In the genomic region with DNA sequence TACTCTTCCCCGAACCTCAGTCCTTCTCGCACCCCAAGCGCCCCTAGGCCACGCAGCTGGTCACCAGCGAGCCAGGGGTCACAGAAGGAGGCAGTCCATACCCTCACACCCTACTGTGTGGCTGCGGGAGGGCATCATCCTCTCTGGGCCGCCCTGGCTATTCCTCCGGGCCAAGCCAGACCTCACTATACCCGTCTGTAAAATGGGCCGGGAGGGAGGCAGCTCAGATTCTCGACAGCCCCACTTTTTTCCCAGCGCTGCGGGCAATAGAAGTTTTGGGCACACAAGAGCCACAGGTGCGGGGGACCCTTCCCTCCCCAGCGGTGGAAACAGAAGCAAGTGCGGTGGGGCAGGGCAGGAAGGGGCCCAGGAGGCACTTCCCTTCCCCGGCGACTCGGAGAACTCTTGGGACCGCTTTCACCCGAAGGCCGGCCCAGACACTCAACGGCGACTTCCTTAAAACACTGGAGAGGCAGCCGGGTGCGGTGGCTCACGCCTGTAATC, we compare ENCODE assay signal across 9 cellular contexts. TPM values are rescaled to one million over a fixed set of nuclear protein-coding genes. Genes with fewer than 3 reads are reported as not detected.
A peak's percentile ranks its signal among the peaks of the same experiment; 100 is the strongest.
DNase-seq lines count a peak whose midpoint lies in the region; ATAC-seq and TF ChIP-seq lines count a peak whose summit lies in the region.
"Had no signal": no experiment of that assay in that cellular context is flagged by ENCODE, and none has a peak within 500 bp of the region (broad histone marks: within the 10 kb centered on the region; RNA-seq: fewer than 3 reads in every experiment).

No MANE protein-coding gene starts in this region.

- no peak overlapping the region for H4K8ac ChIP-seq in trophoblast cell (ENCODE audit: low read depth, low read length)

- H3K4me3 ChIP-seq in liver (ENCODE audit: low read depth in 1 of 3, low read length in 3 of 3), result peak overlapping the region; percentile 13 to 82 (median 29)
- H3K4me3 ChIP-seq in uterus, result peak overlapping the region in 1 of 2 donors; percentile 60
- H3K4me3 ChIP-seq in trophoblast cell (ENCODE audit: low read depth, low read length), result no peak overlapping the region

- TF ChIP-seq POLR2A in uterus (IDR thresholded peaks at IDR 0.05), result no peak

- H2AK5ac ChIP-seq in trophoblast cell (ENCODE audit: low read length), result no peak overlapping the region

- WGBS in liver, result 77% methylated on average over 27 of the region's 27 CpGs
- no CpG with 5 or more reads among the region's 27 CpGs for WGBS in trophoblast cell (ENCODE audit: extremely low coverage, insufficient coverage, insufficient read length)

- H3K4ac ChIP-seq in trophoblast cell (ENCODE audit: low read depth, low read length), result no peak overlapping the region

- no peak overlapping the region for H4K12ac ChIP-seq in trophoblast cell (ENCODE audit: low read depth, low read length)

- no peak for ATAC-seq in Right ventricle myocardium inferior
- ATAC-seq in left cardiac atrium, result no peak
- no peak for ATAC-seq in activated naive CD4-positive, alpha-beta T cell treated with anti-CD3 and anti-CD28 coated beads, Interleukin-2, amount 50 U/mL, for 72 hours
- ATAC-seq in omental fat pad (ENCODE audit: low FRiP score), result no peak
- ATAC-seq: left lobe of liver had no signal

- no peaks in the 10 kb centered on the region for H3K36me3 ChIP-seq in liver (ENCODE audit: control insufficient read depth in 4 of 4, insufficient read depth in 3 of 4, low read depth in 1 of 4, low read length in 3 of 4)
- H3K36me3 ChIP-seq in uterus, result no peaks in the 10 kb centered on the region
- H3K36me3 ChIP-seq in trophoblast cell (ENCODE audit: control insufficient read depth in 1 of 2, insufficient read depth in 2 of 2, low read length in 2 of 2), result no peaks in the 10 kb centered on the region

- H3K79me1 ChIP-seq in trophoblast cell (ENCODE audit: low read length), result no peaks in the 10 kb centered on the region

- H2AFZ ChIP-seq in trophoblast cell (ENCODE audit: insufficient read depth, low read length, poor library complexity), result no peak overlapping the region

- DNase-seq in Right ventricle myocardium inferior (ENCODE audit: missing footprints), result peak; percentile 86
- DNase-seq in left cardiac atrium, result no peak
- peak in 1 of 2 donors; percentile 65 for DNase-seq in activated naive CD4-positive, alpha-beta T cell treated with anti-CD3 and anti-CD28 coated beads, Interleukin-2, amount 50 U/mL, for 72 hours (ENCODE audit: low spot score in 2 of 2)
- DNase-seq in uterus, result no peak
- DNase-seq in NCI-H510A (lab: John Stamatoyannopoulos, UW), result no peak
- DNase-seq in omental fat pad (ENCODE audit: low spot score), result no peak
- no peak for DNase-seq in trophoblast cell

- peaks cover 6 to 8% of the 10 kb centered on the region in 2 donors for H3K36me3 Mint-ChIP-seq in activated naive CD4-positive, alpha-beta T cell treated with anti-CD3 and anti-CD28 coated beads, Interleukin-2, amount 50 U/mL, for 72 hours

- no peak overlapping the region for H2BK120ac ChIP-seq in trophoblast cell (ENCODE audit: insufficient read depth, low read length, poor library complexity)

- H3K18ac ChIP-seq in trophoblast cell (ENCODE audit: low read length), result no peak overlapping the region

- no peak for TF ChIP-seq CTCF in liver (IDR thresholded peaks at IDR 0.05; ENCODE audit: low read depth, low read length, missing input control)
- TF ChIP-seq CTCF in uterus (IDR thresholded peaks at IDR 0.05), result no peak
- TF ChIP-seq CTCF in omental fat pad (IDR thresholded peaks at IDR 0.05), result no peak

- H3K4me1 ChIP-seq in liver (ENCODE audit: control insufficient read depth in 4 of 4, insufficient read depth in 4 of 4, low read length in 3 of 4) (peaks cover 5 to 19% (median 12%) of the 10 kb centered on the region in 4 donors), uterus (no peaks in the 10 kb centered on the region), trophoblast cell (ENCODE audit: control insufficient read depth in 1 of 2, insufficient read depth in 2 of 2, low read length in 2 of 2) (peaks cover 3 to 9% of the 10 kb centered on the region in 2 experiments)

- no peak overlapping the region for H3K9ac ChIP-seq in liver (ENCODE audit: low read depth in 1 of 2, low read length in 2 of 2)
- H3K9ac ChIP-seq in trophoblast cell (ENCODE audit: low read length), result no peak overlapping the region

- H2BK5ac ChIP-seq in trophoblast cell (ENCODE audit: low read depth, low read length, poor library complexity), result no peak overlapping the region

- H3K79me2 ChIP-seq in trophoblast cell (ENCODE audit: control insufficient read depth, insufficient read depth, low read length, poor library complexity), result no peaks in the 10 kb centered on the region

- H3K27me3 ChIP-seq in liver (ENCODE audit: control insufficient read depth in 4 of 4, insufficient read depth in 4 of 4, low read length in 3 of 4) (no peaks in the 10 kb centered on the region), uterus (no peaks in the 10 kb centered on the region), trophoblast cell (ENCODE audit: insufficient read depth, low read length) (peaks cover 3% of the 10 kb centered on the region)

- H3K9me3 ChIP-seq in liver (ENCODE audit: control insufficient read depth in 4 of 4, low read length in 3 of 4), result no peaks in the 10 kb centered on the region
- no peaks in the 10 kb centered on the region for H3K9me3 ChIP-seq in uterus
- H3K9me3 ChIP-seq in trophoblast cell (ENCODE audit: insufficient read depth, low read depth, low read length), result peaks cover 2% of the 10 kb centered on the region

- no peak overlapping the region for H3K4me2 ChIP-seq in trophoblast cell (ENCODE audit: low read length)

- no peak overlapping the region for H2BK12ac ChIP-seq in trophoblast cell (ENCODE audit: low read length)

- H4K91ac ChIP-seq in trophoblast cell (ENCODE audit: low read depth, low read length), result no peak overlapping the region

- H3K23ac ChIP-seq in trophoblast cell (ENCODE audit: low read length), result no peak overlapping the region

- peak overlapping the region; percentile 50 to 90 for H3K27ac Mint-ChIP-seq in activated naive CD4-positive, alpha-beta T cell treated with anti-CD3 and anti-CD28 coated beads, Interleukin-2, amount 50 U/mL, for 72 hours

- H3K14ac ChIP-seq in trophoblast cell (ENCODE audit: low read length), result no peak overlapping the region

- no peaks in the 10 kb centered on the region for H3K9me3 Mint-ChIP-seq in activated naive CD4-positive, alpha-beta T cell treated with anti-CD3 and anti-CD28 coated beads, Interleukin-2, amount 50 U/mL, for 72 hours

- no peak for TF ChIP-seq RAD21 in liver (IDR thresholded peaks at IDR 0.05)

- intact Hi-C loops in Right ventricle myocardium inferior (cut with DNase I), result no loop called here
- intact Hi-C loops in left cardiac atrium (cut with DNase I), result no loop called here
- intact Hi-C loops in uterus (cut with DNase I; ENCODE audit: low total_unique reads), result no loop called here

- H3K27ac ChIP-seq in liver (ENCODE audit: low read depth in 1 of 2, low read length in 2 of 2), result peak overlapping the region in 1 of 2 donors; percentile 38
- H3K27ac ChIP-seq in uterus, result peak overlapping the region; percentile 71 to 92
- H3K27ac ChIP-seq in trophoblast cell (ENCODE audit: low read depth, low read length), result no peak overlapping the region

TF ChIP-seq in liver, 16 proteins besides CTCF, POLR2A, EP300 and RAD21 (continues in another document):
- TF ChIP-seq HNF4A (conservative IDR thresholded peaks at IDR 0.05) (no peak), TAF1 (conservative IDR thresholded peaks at IDR 0.05) (no peak), FOXA1 (IDR thresholded peaks at IDR 0.05) (no peak), GABPA (IDR thresholded peaks at IDR 0.05 in 1 of 2, conservative IDR thresholded peaks at IDR 0.05 in 1 of 2) (no peak), FOXA2 (IDR thresholded peaks at IDR 0.05) (no peak), SP1 (IDR thresholded peaks at IDR 0.05) (no peak), RXRA (IDR thresholded peaks at IDR 0.05) (no peak), YY1 (IDR thresholded peaks at IDR 0.05) (no peak)
- TF ChIP-seq, protein P1, sequence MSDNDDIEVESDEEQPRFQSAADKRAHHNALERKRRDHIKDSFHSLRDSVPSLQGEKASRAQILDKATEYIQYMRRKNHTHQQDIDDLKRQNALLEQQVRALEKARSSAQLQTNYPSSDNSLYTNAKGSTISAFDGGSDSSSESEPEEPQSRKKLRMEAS (IDR thresholded peaks at IDR 0.05), result no peak
- TF ChIP-seq, protein P2, sequence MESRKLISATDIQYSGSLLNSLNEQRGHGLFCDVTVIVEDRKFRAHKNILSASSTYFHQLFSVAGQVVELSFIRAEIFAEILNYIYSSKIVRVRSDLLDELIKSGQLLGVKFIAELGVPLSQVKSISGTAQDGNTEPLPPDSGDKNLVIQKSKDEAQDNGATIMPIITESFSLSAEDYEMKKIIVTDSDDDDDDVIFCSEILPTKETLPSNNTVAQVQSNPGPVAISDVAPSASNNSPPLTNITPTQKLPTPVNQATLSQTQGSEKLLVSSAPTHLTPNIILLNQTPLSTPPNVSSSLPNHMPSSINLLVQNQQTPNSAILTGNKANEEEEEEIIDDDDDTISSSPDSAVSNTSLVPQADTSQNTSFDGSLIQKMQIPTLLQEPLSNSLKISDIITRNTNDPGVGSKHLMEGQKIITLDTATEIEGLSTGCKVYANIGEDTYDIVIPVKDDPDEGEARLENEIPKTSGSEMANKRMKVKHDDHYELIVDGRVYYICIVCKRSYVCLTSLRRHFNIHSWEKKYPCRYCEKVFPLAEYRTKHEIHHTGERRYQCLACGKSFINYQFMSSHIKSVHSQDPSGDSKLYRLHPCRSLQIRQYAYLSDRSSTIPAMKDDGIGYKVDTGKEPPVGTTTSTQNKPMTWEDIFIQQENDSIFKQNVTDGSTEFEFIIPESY (IDR thresholded peaks at IDR 0.05), result no peak
- TF ChIP-seq, protein P3, sequence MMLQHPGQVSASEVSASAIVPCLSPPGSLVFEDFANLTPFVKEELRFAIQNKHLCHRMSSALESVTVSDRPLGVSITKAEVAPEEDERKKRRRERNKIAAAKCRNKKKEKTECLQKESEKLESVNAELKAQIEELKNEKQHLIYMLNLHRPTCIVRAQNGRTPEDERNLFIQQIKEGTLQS (IDR thresholded peaks at IDR 0.05), result no peak

RNA-seq across cellular contexts. Expression of a gene that starts 5.6 kb away (rescaled TPM):
- total RNA-seq in Right ventricle myocardium inferior (17.4 TPM), left cardiac atrium (10 to 100 TPM; 14.8 to 21.6 TPM), liver (10 to 100 TPM in 1 of 2 donors, 1 to 10 TPM in 1; 7.6 to 32.3 TPM), uterus (10 to 100 TPM; 18.7 to 77.9 (median 43.1) TPM), omental fat pad (100 to 1,000 TPM in 1 of 4 donors, 10 to 100 TPM in 3; 16.0 to 117 (median 30.3) TPM)
- total RNA-seq in activated naive CD4-positive, alpha-beta T cell treated with anti-CD3 and anti-CD28 coated beads, Interleukin-2, amount 50 U/mL, for 72 hours, result 10 to 100 TPM; 26.7 to 59.3 TPM
- 1 to 10 TPM; 2.7 to 5.3 TPM for polyA plus RNA-seq in liver
- 1.5 TPM in 2 replicates for polyA plus RNA-seq in trophoblast cell (2013)

RNA-seq across cellular contexts. Expression of a gene that starts 35.5 kb away (rescaled TPM):
- not detected for total RNA-seq in Right ventricle myocardium inferior
- 1 to 10 TPM; 1.7 to 1.8 TPM for total RNA-seq in left cardiac atrium
- under 1 TPM; 0.19 to 0.36 TPM for total RNA-seq in activated naive CD4-positive, alpha-beta T cell treated with anti-CD3 and anti-CD28 coated beads, Interleukin-2, amount 50 U/mL, for 72 hours
- total RNA-seq in liver, result under 1 TPM; 0.05 to 0.08 TPM
- polyA plus RNA-seq in liver, result under 1 TPM in 1 of 2 donors, not detected in 1; 0.05 TPM
- total RNA-seq in uterus, result 1 to 10 TPM in 1 of 4 donors, not detected in 3; 1.9 TPM
- 1 to 10 TPM in 1 of 4 donors, under 1 TPM in 2, not detected in 1; 0.12 to 1.0 (median 0.88) TPM for total RNA-seq in omental fat pad
- 0.31 and 0.48 TPM in 2 replicates for polyA plus RNA-seq in trophoblast cell (2013)
- total RNA-seq: left lobe of liver had no signal
